ENCODE assay signal across 8 cellular contexts in genomic region chr7:4882742-4883351, GRCh38. TPM values are rescaled to one million over a fixed set of nuclear protein-coding genes. Genes with fewer than 3 reads are reported as not detected.
DNase-seq lines count a peak whose midpoint lies in the region; ATAC-seq, FAIRE-seq and TF ChIP-seq lines count a peak whose summit lies in the region.

No MANE protein-coding gene starts in this region.

- CTCF ChIA-PET in activated naive CD4-positive, alpha-beta T cell treated with anti-CD3 and anti-CD28 coated beads, Interleukin-2, amount 10 ng/mL, durations not matched to agents 7 days and 5 days (lab: Charles Lee) = interaction anchor here (0.7 to 3.3 kb wide), 11 partner anchors 12 to 209 kb away, joined by 3 to 31 read pairs (median 5); no protein-coding TSS in a partner anchor

- H3K9ac ChIP-seq in kidney (ENCODE audit: low read length in 2 of 2) = no peak overlapping the region

- H3K4me3 Mint-ChIP-seq in activated naive CD4-positive, alpha-beta T cell treated with anti-CD3 and anti-CD28 coated beads, Interleukin-2, amount 10 ng/mL, durations not matched to agents 7 days and 5 days = peak overlapping the region; percentile 58
- peak overlapping the region; percentile 53 for H3K4me3 Mint-ChIP-seq in activated naive CD8-positive, alpha-beta T cell treated with anti-CD3 and anti-CD28 coated beads, Interleukin-2, amount 50 U/mL, for 24 hours

- no peak for ATAC-seq in activated naive CD8-positive, alpha-beta T cell treated with anti-CD3 and anti-CD28 coated beads, Interleukin-2, amount 50 U/mL, for 24 hours
- ATAC-seq in thoracic aorta (ENCODE audit: insufficient number of reproducible peaks, low FRiP score, low read depth) (no peak), GM21723 (IDR thresholded peaks at IDR 0.05; ENCODE audit: unreplicated experiment) (no peak)

- no peaks in the 10 kb centered on the region for H3K36me3 ChIP-seq in kidney (ENCODE audit: control insufficient read depth in 1 of 2, insufficient read depth in 2 of 2, low read length in 2 of 2)
- H3K36me3 ChIP-seq in thoracic aorta = no peaks in the 10 kb centered on the region

- H3K27ac ChIP-seq in kidney (ENCODE audit: low read depth in 2 of 2, low read length in 2 of 2) = peak overlapping the region in 1 of 2 donors; percentile 72
- H3K27ac ChIP-seq in thoracic aorta = peak overlapping the region; percentile 68 to 76

- DNase-seq in activated naive CD4-positive, alpha-beta T cell treated with anti-CD3 and anti-CD28 coated beads, Interleukin-2, amount 10 ng/mL, durations not matched to agents 7 days and 5 days = no peak
- DNase-seq in activated naive CD4-positive, alpha-beta T cell treated with anti-CD3 and anti-CD28 coated beads, Interleukin-2, amount 50 U/mL, for 16 hours = no peak
- no peak for DNase-seq in activated naive CD8-positive, alpha-beta T cell treated with anti-CD3 and anti-CD28 coated beads, Interleukin-2, amount 50 U/mL, for 24 hours
- DNase-seq in kidney = no peak
- DNase-seq in thoracic aorta (ENCODE audit: low spot score) = no peak
- no peak for DNase-seq in occipital lobe (lab: John Stamatoyannopoulos, UW)
- no peak for DNase-seq in stimulated activated CD4-positive, alpha-beta T cell treated with anti-CD3 and anti-CD28 coated beads, Interleukin-2, amount 100 ng/mL, for 48 hours

- H3K36me3 Mint-ChIP-seq in activated naive CD4-positive, alpha-beta T cell treated with anti-CD3 and anti-CD28 coated beads, Interleukin-2, amount 10 ng/mL, durations not matched to agents 7 days and 5 days = no peaks in the 10 kb centered on the region
- no peaks in the 10 kb centered on the region for H3K36me3 Mint-ChIP-seq in activated naive CD8-positive, alpha-beta T cell treated with anti-CD3 and anti-CD28 coated beads, Interleukin-2, amount 50 U/mL, for 24 hours (ENCODE audit: low read depth)

- peak overlapping the region; percentile 24 to 55 for H3K4me3 ChIP-seq in kidney (ENCODE audit: low read length in 2 of 2)
- H3K4me3 ChIP-seq in thoracic aorta = peak overlapping the region; percentile 83

- H3K27me3 Mint-ChIP-seq in activated naive CD4-positive, alpha-beta T cell treated with anti-CD3 and anti-CD28 coated beads, Interleukin-2, amount 10 ng/mL, durations not matched to agents 7 days and 5 days = peaks cover 59% of the 10 kb centered on the region
- peaks cover 34% of the 10 kb centered on the region for H3K27me3 Mint-ChIP-seq in activated naive CD8-positive, alpha-beta T cell treated with anti-CD3 and anti-CD28 coated beads, Interleukin-2, amount 50 U/mL, for 24 hours

- peaks cover 10% of the 10 kb centered on the region for H3K4me1 Mint-ChIP-seq in activated naive CD4-positive, alpha-beta T cell treated with anti-CD3 and anti-CD28 coated beads, Interleukin-2, amount 10 ng/mL, durations not matched to agents 7 days and 5 days
- peaks cover 11% of the 10 kb centered on the region for H3K4me1 Mint-ChIP-seq in activated naive CD8-positive, alpha-beta T cell treated with anti-CD3 and anti-CD28 coated beads, Interleukin-2, amount 50 U/mL, for 24 hours

- no peak for FAIRE-seq in kidney (lab: Jason Lieb, UNC)

- H3K27me3 ChIP-seq in thoracic aorta (replicated peaks; ENCODE audit: insufficient read depth) = no peaks in the 10 kb centered on the region

- TF ChIP-seq CTCF in kidney (IDR thresholded peaks at IDR 0.05; ENCODE audit: borderline replicate concordance, extremely low read depth, insufficient read depth) = no peak
- no peak for TF ChIP-seq CTCF in thoracic aorta (IDR thresholded peaks at IDR 0.05)

- intact Hi-C loops in kidney (cut with DNase I) = no loop called here

- H3K27ac Mint-ChIP-seq in activated naive CD4-positive, alpha-beta T cell treated with anti-CD3 and anti-CD28 coated beads, Interleukin-2, amount 10 ng/mL, durations not matched to agents 7 days and 5 days = no peak overlapping the region
- H3K27ac Mint-ChIP-seq in activated naive CD8-positive, alpha-beta T cell treated with anti-CD3 and anti-CD28 coated beads, Interleukin-2, amount 50 U/mL, for 24 hours = no peak overlapping the region

- H3K9me3 Mint-ChIP-seq in activated naive CD4-positive, alpha-beta T cell treated with anti-CD3 and anti-CD28 coated beads, Interleukin-2, amount 10 ng/mL, durations not matched to agents 7 days and 5 days = no peaks in the 10 kb centered on the region
- no peaks in the 10 kb centered on the region for H3K9me3 Mint-ChIP-seq in activated naive CD8-positive, alpha-beta T cell treated with anti-CD3 and anti-CD28 coated beads, Interleukin-2, amount 50 U/mL, for 24 hours

- H3K4me1 ChIP-seq in kidney (ENCODE audit: control insufficient read depth in 1 of 2, insufficient read depth in 1 of 2, low read depth in 1 of 2, low read length in 2 of 2) (no peaks in the 10 kb centered on the region), thoracic aorta (ENCODE audit: control insufficient read depth in 1 of 2, low read depth in 2 of 2) (no peaks in the 10 kb centered on the region)

- no peaks in the 10 kb centered on the region for H3K9me3 ChIP-seq in kidney (ENCODE audit: control insufficient read depth in 1 of 2, low read length in 2 of 2)
- H3K9me3 ChIP-seq in thoracic aorta = no peaks in the 10 kb centered on the region

RNA-seq across cellular contexts. Expression of gene RADIL, which starts 0.7 kb away (rescaled TPM):
- total RNA-seq in kidney = 1.0 TPM
- 1.7 TPM for polyA plus RNA-seq in kidney (ENCODE audit: insufficient read depth, low read depth, low replicate concordance)
- 10 to 100 TPM in 1 of 2 donors, 1 to 10 TPM in 1; 6.7 to 14.4 TPM for total RNA-seq in thoracic aorta
- 2.3 TPM for total RNA-seq in occipital lobe

RNA-seq across cellular contexts. Expression of gene PAPOLB, which starts 21.0 kb away (rescaled TPM):
- total RNA-seq in kidney = 0.06 TPM
- polyA plus RNA-seq in kidney (ENCODE audit: insufficient read depth, low read depth, low replicate concordance) = not detected
- total RNA-seq in thoracic aorta = 1 to 10 TPM in 1 of 2 donors, under 1 TPM in 1; 0.68 to 1.1 TPM
- total RNA-seq in occipital lobe = 0.94 TPM
